8 cellular contexts compared by ENCODE assay signal in the genomic region with DNA sequence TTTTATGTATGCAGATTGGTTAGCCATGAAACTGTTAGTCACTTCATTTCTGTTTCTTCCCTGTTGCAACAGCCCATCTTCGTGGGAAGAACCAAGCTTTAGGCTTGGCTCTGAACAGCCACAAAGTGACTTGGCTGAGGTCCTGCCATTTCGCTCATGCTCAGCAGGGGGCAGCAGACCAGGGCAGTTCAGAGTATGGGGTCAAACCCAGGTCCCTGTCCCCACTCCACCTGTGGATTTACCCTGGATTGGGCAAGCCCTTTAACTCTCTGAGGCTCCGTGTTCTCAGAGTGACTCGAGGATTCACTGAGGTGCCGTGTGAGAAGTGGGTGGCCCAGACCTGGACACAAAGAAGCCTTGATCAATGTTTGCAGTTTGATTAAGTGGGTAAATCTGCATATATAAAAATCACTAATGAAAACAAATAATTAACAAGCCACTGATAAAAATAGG. TPM values are rescaled to one million over a fixed set of nuclear protein-coding genes. Genes with fewer than 3 reads are reported as not detected.
A peak's percentile ranks its signal among the peaks of the same experiment; 100 is the strongest.
DNase-seq lines count a peak whose midpoint lies in the region; ATAC-seq and TF ChIP-seq lines count a peak whose summit lies in the region.

No MANE protein-coding gene starts in this region.

- H3K9me3 ChIP-seq in HAP-1: no peaks in the 10 kb centered on the region
- H3K9me3 ChIP-seq in adipocyte (ENCODE audit: control insufficient read depth, low read length): no peaks in the 10 kb centered on the region
- no peaks in the 10 kb centered on the region for H3K9me3 ChIP-seq in right atrium auricular region

- DNase-seq in Ammon's horn (ENCODE audit: low spot score) (peak; percentile 62), HAP-1 (ENCODE audit: low spot score in 2 of 2) (peak; percentile 37 to 71), SK-N-DZ (ENCODE audit: low spot score) (peak; percentile 62), adipocyte (ENCODE audit: low read depth) (peak; percentile 79), right atrium auricular region (ENCODE audit: low spot score) (no peak)
- DNase-seq in stimulated activated CD4-positive, alpha-beta T cell treated with anti-CD3 and anti-CD28 coated beads, Interleukin-1b, Interleukin-23, amount 100 ng/mL, for 4 hours (ENCODE audit: low read depth in 2 of 2): peak; percentile 38 to 45

- TF ChIP-seq CTCF in right atrium auricular region (IDR thresholded peaks at IDR 0.05): peak; percentile 48 to 75

- H3K9ac ChIP-seq in adipocyte (ENCODE audit: low read length): peak overlapping the region; percentile 44

- in situ Hi-C loops in HAP-1 (cut with MboI; ENCODE audit: low sequenced_read_pairs): loop anchor here (5.0 kb wide), 1 partner anchor 169 kb away; no protein-coding TSS in a partner anchor

- H3K4me3 ChIP-seq in HAP-1 (no peak overlapping the region), adipocyte (ENCODE audit: low read length) (no peak overlapping the region), right atrium auricular region (no peak overlapping the region)

- ATAC-seq in GM18867 (IDR thresholded peaks at IDR 0.05; ENCODE audit: unreplicated experiment): no peak
- no peak for ATAC-seq in GM18519 (IDR thresholded peaks at IDR 0.05; ENCODE audit: low FRiP score, unreplicated experiment)

- H3K36me3 ChIP-seq in HAP-1 (replicated peaks) (peaks cover 60% of the 10 kb centered on the region), adipocyte (ENCODE audit: control insufficient read depth, insufficient read depth, low read length, severe bottlenecking) (peaks cover 71% of the 10 kb centered on the region), right atrium auricular region (peaks cover 66% of the 10 kb centered on the region)

- H3K4me1 ChIP-seq in HAP-1 (no peaks in the 10 kb centered on the region), adipocyte (ENCODE audit: control insufficient read depth, insufficient read depth, low read length) (peaks cover 3% of the 10 kb centered on the region), right atrium auricular region (no peaks in the 10 kb centered on the region)

- H3K27ac ChIP-seq in right atrium auricular region: no peak overlapping the region

- H3K27me3 ChIP-seq in HAP-1 (ENCODE audit: low read depth): no peaks in the 10 kb centered on the region
- no peaks in the 10 kb centered on the region for H3K27me3 ChIP-seq in adipocyte (replicated peaks; ENCODE audit: control insufficient read depth, insufficient read depth, low read length)
- no peaks in the 10 kb centered on the region for H3K27me3 ChIP-seq in right atrium auricular region

RNA-seq across cellular contexts. Expression of a gene that starts 19.8 kb away (rescaled TPM):
- 4.6 and 8.0 TPM in 2 replicates for polyA plus RNA-seq in SK-N-DZ (2014; cell fraction: cytosol; rRNA removed)
- polyA plus RNA-seq in SK-N-DZ (2014; cell fraction: nucleus; rRNA removed): 5.8 and 7.6 TPM in 2 replicates
- total RNA-seq in right atrium auricular region: 100 to 1,000 TPM; 111 to 120 TPM

RNA-seq across cellular contexts. Expression of a gene that starts 22.5 kb away (rescaled TPM):
- 229 and 266 TPM in 2 replicates for polyA plus RNA-seq in SK-N-DZ (2014; cell fraction: cytosol; rRNA removed)
- polyA plus RNA-seq in SK-N-DZ (2014; cell fraction: nucleus; rRNA removed): 134 and 157 TPM in 2 replicates
- 100 to 1,000 TPM; 189 to 252 TPM for total RNA-seq in right atrium auricular region
